Comparison of ENCODE assay signal across 2 cellular contexts in the genomic region with DNA sequence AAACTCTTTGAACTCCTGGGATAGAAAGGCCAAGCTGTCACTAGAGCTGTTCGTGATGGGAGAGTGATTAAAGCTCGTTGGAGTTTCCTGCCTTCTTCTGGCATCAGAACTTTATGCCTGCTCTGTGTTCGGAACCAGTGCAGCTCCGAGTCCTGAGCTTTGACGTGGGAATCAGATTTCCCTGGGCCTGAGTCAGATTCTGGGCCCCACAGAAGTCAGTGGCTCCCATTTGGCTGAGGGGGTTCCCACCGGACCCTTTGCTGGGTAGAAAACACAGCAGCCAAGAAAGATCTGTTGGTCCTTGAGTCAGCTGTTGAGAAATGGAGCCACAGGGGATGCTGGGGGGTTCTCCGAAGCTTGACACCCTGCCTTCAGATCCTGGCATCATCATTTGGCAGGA.
TF ChIP-seq lines count a peak whose summit lies in the region.

No MANE protein-coding gene starts in this region.

TF ChIP-seq in GM12878, 131 proteins besides CTCF, POLR2A, EP300 and RAD21:
- TF ChIP-seq SMARCA5 (IDR thresholded peaks at IDR 0.05): no peak
- no peak for TF ChIP-seq NFYA (IDR thresholded peaks at IDR 0.05; ENCODE audit: borderline replicate concordance, low read depth, low read length)
- TF ChIP-seq RELA (IDR thresholded peaks at IDR 0.05; ENCODE audit: borderline replicate concordance, partially characterized antibody): no peak
- TF ChIP-seq WRNIP1 (IDR thresholded peaks at IDR 0.05; ENCODE audit: borderline replicate concordance, low read depth, low read length): no peak
- TF ChIP-seq EGR1 (IDR thresholded peaks at IDR 0.05; ENCODE audit: borderline replicate concordance in 1 of 2, low read depth in 2 of 2, low read length in 2 of 2): no peak
- TF ChIP-seq CBFB (IDR thresholded peaks at IDR 0.05; ENCODE audit: low read depth): no peak
- no peak for TF ChIP-seq RCOR1 (conservative IDR thresholded peaks at IDR 0.05; ENCODE audit: low read depth, low read length)

TF ChIP-seq in HepG2, 621 proteins besides CTCF, POLR2A, EP300 and RAD21:
- TF ChIP-seq MAFF (IDR thresholded peaks at IDR 0.05; ENCODE audit: low read depth, low read length) (no peak), HES4 (CRISPR knock-in tag; IDR thresholded peaks at IDR 0.05; ENCODE audit: borderline replicate concordance) (no peak), ZNF251 (CRISPR knock-in tag; IDR thresholded peaks at IDR 0.05) (no peak), ZNF20 (CRISPR knock-in tag; IDR thresholded peaks at IDR 0.05) (no peak), MAZ (IDR thresholded peaks at IDR 0.05; ENCODE audit: borderline replicate concordance, low read depth, low read length) (no peak), MAZ (CRISPR knock-in tag; IDR thresholded peaks at IDR 0.05; ENCODE audit: low read depth) (no peak), ZNF7 (CRISPR knock-in tag; IDR thresholded peaks at IDR 0.05) (no peak), ZNF773 (CRISPR knock-in tag; IDR thresholded peaks at IDR 0.05; ENCODE audit: borderline replicate concordance) (no peak), PLRG1 (conservative IDR thresholded peaks at IDR 0.05) (no peak), ZC3H13 (CRISPR knock-in tag; IDR thresholded peaks at IDR 0.05) (no peak), ARNT2 (CRISPR knock-in tag; IDR thresholded peaks at IDR 0.05; ENCODE audit: low read depth) (no peak), SOX6 (IDR thresholded peaks at IDR 0.05) (no peak), SOX6 (CRISPR knock-in tag; IDR thresholded peaks at IDR 0.05) (no peak)
- TF ChIP-seq, protein P1, sequence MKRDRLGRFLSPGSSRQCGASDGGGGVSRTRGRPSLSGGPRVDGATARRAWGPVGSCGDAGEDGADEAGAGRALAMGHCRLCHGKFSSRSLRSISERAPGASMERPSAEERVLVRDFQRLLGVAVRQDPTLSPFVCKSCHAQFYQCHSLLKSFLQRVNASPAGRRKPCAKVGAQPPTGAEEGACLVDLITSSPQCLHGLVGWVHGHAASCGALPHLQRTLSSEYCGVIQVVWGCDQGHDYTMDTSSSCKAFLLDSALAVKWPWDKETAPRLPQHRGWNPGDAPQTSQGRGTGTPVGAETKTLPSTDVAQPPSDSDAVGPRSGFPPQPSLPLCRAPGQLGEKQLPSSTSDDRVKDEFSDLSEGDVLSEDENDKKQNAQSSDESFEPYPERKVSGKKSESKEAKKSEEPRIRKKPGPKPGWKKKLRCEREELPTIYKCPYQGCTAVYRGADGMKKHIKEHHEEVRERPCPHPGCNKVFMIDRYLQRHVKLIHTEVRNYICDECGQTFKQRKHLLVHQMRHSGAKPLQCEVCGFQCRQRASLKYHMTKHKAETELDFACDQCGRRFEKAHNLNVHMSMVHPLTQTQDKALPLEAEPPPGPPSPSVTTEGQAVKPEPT (CRISPR knock-in tag; IDR thresholded peaks at IDR 0.05; ENCODE audit: low read depth): no peak
- TF ChIP-seq, protein P2, sequence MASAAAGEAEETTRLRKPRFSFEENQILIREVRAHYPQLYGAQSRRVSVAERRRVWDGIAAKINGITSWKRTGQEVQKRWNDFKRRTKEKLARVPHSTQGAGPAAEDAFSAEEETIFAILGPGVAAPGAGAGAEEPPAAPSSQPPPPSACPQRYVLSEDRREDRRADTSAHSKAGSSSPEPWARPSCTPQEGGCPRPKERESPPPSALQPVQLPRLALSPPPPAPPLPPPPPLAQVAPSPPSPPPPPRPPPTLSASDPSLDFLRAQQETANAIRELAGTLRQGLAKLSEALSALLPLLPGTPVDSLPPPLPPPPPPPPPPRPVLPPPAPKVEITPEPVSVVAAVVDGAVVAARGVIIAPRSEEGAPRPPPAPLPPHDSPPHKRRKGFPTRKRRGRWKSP (CRISPR knock-in tag; IDR thresholded peaks at IDR 0.05): no peak
